Comparison of ENCODE assay signal across 8 cellular contexts in the genomic region with DNA sequence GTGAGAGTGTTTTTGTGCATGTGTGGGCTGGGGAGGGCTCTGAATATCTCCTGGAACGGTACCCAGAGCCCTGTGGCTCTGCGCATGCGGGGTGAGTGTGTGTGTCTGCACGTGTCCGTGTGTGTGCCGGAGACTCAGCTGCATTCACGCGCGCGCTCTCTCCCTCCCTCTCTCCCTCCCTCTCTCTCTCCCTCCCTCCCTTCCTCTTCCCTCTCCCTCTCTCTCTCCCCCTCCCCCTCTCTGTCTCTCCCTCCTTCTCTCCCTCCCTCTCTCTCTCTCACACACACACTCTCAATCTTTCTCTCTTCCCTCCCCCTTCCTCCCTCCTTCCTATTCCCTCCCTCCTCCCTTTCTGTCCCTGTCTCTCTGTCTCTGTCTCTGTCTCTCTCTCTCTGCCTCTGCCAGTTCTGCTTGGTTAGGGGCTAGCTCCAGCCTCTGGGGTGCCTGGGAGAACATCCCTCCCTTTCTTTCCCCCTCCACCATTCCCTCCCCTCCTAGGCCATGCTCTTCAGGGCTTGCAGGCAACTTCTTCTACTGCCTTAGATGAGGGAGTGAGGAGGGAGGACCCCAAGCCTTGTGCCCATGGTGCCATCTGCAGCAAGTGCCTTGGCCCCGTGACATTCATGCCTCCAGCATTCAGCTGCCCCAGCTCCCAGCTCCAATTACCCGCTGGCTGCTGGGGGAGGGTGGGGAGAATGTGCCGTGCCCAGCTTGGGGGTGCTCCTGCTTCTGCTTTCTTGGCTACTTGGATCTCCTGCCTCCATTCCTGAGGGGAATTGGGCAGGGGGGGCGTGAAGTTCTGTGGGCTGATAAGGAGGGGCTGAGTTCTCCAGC. TPM values are rescaled to one million over a fixed set of nuclear protein-coding genes. Genes with fewer than 3 reads are reported as not detected.
DNase-seq lines count a peak whose midpoint lies in the region; ATAC-seq and TF ChIP-seq lines count a peak whose summit lies in the region.

No MANE protein-coding gene starts in this region.

- H3K4me1 ChIP-seq in ACC112 (ENCODE audit: control insufficient read depth, insufficient read depth, low read length, unreplicated experiment) (peaks cover 85% of the 10 kb centered on the region), OCI-LY3 (ENCODE audit: low read length) (peaks cover 32% of the 10 kb centered on the region), esophagus (ENCODE audit: control insufficient read depth in 2 of 2, insufficient read depth in 2 of 2, low read length in 1 of 2) (peaks cover 28 to 50% of the 10 kb centered on the region in 2 donors)

- H3K27me3 ChIP-seq in ACC112 (ENCODE audit: insufficient read depth, low read length) (no peaks in the 10 kb centered on the region), OCI-LY3 (ENCODE audit: low read depth, low read length) (peaks cover 5% of the 10 kb centered on the region; the same call in 1 of the 2 replicates), esophagus (ENCODE audit: control insufficient read depth in 1 of 2, insufficient read depth in 2 of 2, low read length in 2 of 2) (no peaks in the 10 kb centered on the region)

- H3K36me3 ChIP-seq in ACC112 (ENCODE audit: insufficient read depth, low read length) (no peaks in the 10 kb centered on the region), OCI-LY3 (replicated peaks; ENCODE audit: low read depth, low read length) (no peaks in the 10 kb centered on the region), esophagus (ENCODE audit: control insufficient read depth in 2 of 2, insufficient read depth in 2 of 2, low read length in 1 of 2) (no peaks in the 10 kb centered on the region)

- H3K79me2 ChIP-seq in ACC112 (ENCODE audit: control insufficient read depth, insufficient read depth, low read length, unreplicated experiment) (peaks cover 44% of the 10 kb centered on the region), OCI-LY3 (ENCODE audit: low read length) (peaks cover 2% of the 10 kb centered on the region; the same call in 1 of the 2 replicates)

- DNase-seq in HCEC 1CT: peak; percentile 74
- peak; percentile 79 for DNase-seq in activated T-cell treated with anti-CD3 and anti-CD28 coated beads for 4 hours
- DNase-seq in naive B cell: peak; percentile 52
- peak; percentile 81 to 83 for DNase-seq in stimulated activated CD8-positive, alpha-beta memory T cell treated with anti-CD3 and anti-CD28 coated beads, Interleukin-7, amount 100 ng/mL, for 4 hours (ENCODE audit: low read depth in 2 of 2)

- peak overlapping the region; percentile 78 to 96 (median 89) for H3K4me3 Mint-ChIP-seq in naive B cell

- H3K4me2 ChIP-seq in OCI-LY3 (ENCODE audit: low read length): peak overlapping the region; percentile 100

- H3K27ac ChIP-seq in ACC112 (ENCODE audit: low read depth, low read length) (peak overlapping the region; percentile 70), OCI-LY3 (ENCODE audit: low read length) (peak overlapping the region; percentile 50), esophagus (ENCODE audit: low read depth in 2 of 2, low read length in 1 of 2) (peak overlapping the region; percentile 89 to 94)

- WGBS in esophagus, 2 donors: 4 to 5% methylated on average over 14 of the region's 14 CpGs

- H3K36me3 Mint-ChIP-seq in naive B cell: no peaks in the 10 kb centered on the region

- no peaks in the 10 kb centered on the region for H3K9me3 Mint-ChIP-seq in naive B cell

- peak overlapping the region; percentile 9 to 89 (median 77) for H3K27ac Mint-ChIP-seq in naive B cell

- H3K4me3 ChIP-seq in ACC112 (ENCODE audit: low read depth, low read length) (peak overlapping the region; percentile 58), OCI-LY3 (ENCODE audit: low read length) (peak overlapping the region; percentile 80), esophagus (ENCODE audit: low read depth in 1 of 2, low read length in 2 of 2) (peak overlapping the region in 1 of 2 donors; percentile 12)

- ATAC-seq in naive B cell (ENCODE audit: low read depth in 2 of 2): peak; percentile 66 to 71
- ATAC-seq in HG02759 (IDR thresholded peaks at IDR 0.05; ENCODE audit: unreplicated experiment): no peak

- H2AFZ ChIP-seq in ACC112 (ENCODE audit: low read length, unreplicated experiment) (peak overlapping the region; percentile 30), OCI-LY3 (ENCODE audit: low read depth, low read length) (peak overlapping the region; percentile 92)

- peaks cover 62 to 83% (median 66%) of the 10 kb centered on the region in 3 donors for H3K4me1 Mint-ChIP-seq in naive B cell

- H3K27me3 Mint-ChIP-seq in naive B cell: no peaks in the 10 kb centered on the region

- H3K9me3 ChIP-seq in OCI-LY3 (ENCODE audit: insufficient read depth, low read length) (no peaks in the 10 kb centered on the region), esophagus (ENCODE audit: control insufficient read depth in 2 of 2, insufficient read depth in 1 of 2, low read depth in 1 of 2, low read length in 1 of 2) (no peaks in the 10 kb centered on the region)

- no peak for TF ChIP-seq CTCF in OCI-LY3 (IDR thresholded peaks at IDR 0.05; ENCODE audit: low read depth, low read length)

- H3K9ac ChIP-seq in OCI-LY3 (ENCODE audit: low read length): peak overlapping the region; percentile 76

- no peaks in the 10 kb centered on the region for H4K20me1 ChIP-seq in OCI-LY3 (ENCODE audit: insufficient read depth, low read length)

RNA-seq across cellular contexts. Expression of a gene that starts 6.4 kb away (rescaled TPM):
- polyA plus RNA-seq in esophagus (10 to 100 TPM; 10.5 to 11.0 TPM), naive B cell (ENCODE audit: low read depth in 6 of 6) (1 to 10 TPM; 1.9 to 5.3 (median 4.7) TPM)

RNA-seq across cellular contexts. Expression of a gene that starts 14.9 kb away (rescaled TPM):
- polyA plus RNA-seq in esophagus (10 to 100 TPM; 37.7 to 43.7 TPM), naive B cell (ENCODE audit: low read depth in 6 of 6) (10 to 100 TPM; 44.9 to 58.9 (median 47.6) TPM)

RNA-seq across cellular contexts. Expression of a gene that starts 31.3 kb away (rescaled TPM):
- 10 to 100 TPM; 23.6 to 24.6 TPM for polyA plus RNA-seq in esophagus
- 1 to 10 TPM in 5 of 6 donors, not detected in 1; 1.1 to 2.9 (median 2.1) TPM for polyA plus RNA-seq in naive B cell (ENCODE audit: low read depth in 6 of 6)

RNA-seq across cellular contexts. Expression of a gene that starts 52.6 kb away (rescaled TPM):
- polyA plus RNA-seq in esophagus: 10 to 100 TPM; 42.1 to 59.5 TPM
- 10 to 100 TPM in 2 of 6 donors, 1 to 10 TPM in 4; 7.7 to 13.1 (median 9.2) TPM for polyA plus RNA-seq in naive B cell (ENCODE audit: low read depth in 6 of 6)

RNA-seq across cellular contexts. Expression of a gene that starts 53.9 kb away (rescaled TPM):
- polyA plus RNA-seq in esophagus (under 1 TPM; 0.26 to 0.29 TPM), naive B cell (ENCODE audit: low read depth in 6 of 6) (not detected)

Comparison
In these comparisons a context has a peak if more than half of its experiments do, and no peak if none do; other contexts are left out.
1. RNA of a gene that starts 31.3 kb away (polyA plus RNA-seq): 23.6 to 24.6 TPM in esophagus; 1.1 to 2.9 TPM in naive B cell; every median in the first group is over 4 times any median in the second.
2. Peak in every context shown above with its lines, with median percentiles within 50 percentile points of each other: H3K27ac ChIP-seq and DNase-seq.